In genomic region chr15:62147149-62148013, GRCh38 we compare ENCODE assay signal across 1 cellular context.
TF ChIP-seq lines count a peak whose summit lies in the region.

No MANE protein-coding gene starts in this region.

TF ChIP-seq in K562, 482 proteins besides CTCF, POLR2A, EP300 and RAD21 (continued from another document):
- TF ChIP-seq MGA (IDR thresholded peaks at IDR 0.05): no peak
- peak in 1 of 2 experiments; percentile 66; a peak in 1 of 4 replicates for TF ChIP-seq SRF (CRISPR knock-in tag; IDR thresholded peaks at IDR 0.05)
- no peak for TF ChIP-seq ZBTB33 (CRISPR knock-in tag; IDR thresholded peaks at IDR 0.05)
- TF ChIP-seq KLF6 (CRISPR knock-in tag; IDR thresholded peaks at IDR 0.05; ENCODE audit: borderline replicate concordance): 0 out of 2 replicates have a peak, but pooled peaks have one; percentile 20
- TF ChIP-seq NR2F6 (CRISPR knock-in tag; IDR thresholded peaks at IDR 0.05): no peak
- no peak for TF ChIP-seq NCOA4 (IDR thresholded peaks at IDR 0.05; ENCODE audit: partially characterized antibody)
- TF ChIP-seq USF1 (CRISPR knock-in tag; IDR thresholded peaks at IDR 0.05): no peak
- TF ChIP-seq ZNF175 (CRISPR knock-in tag; IDR thresholded peaks at IDR 0.05; ENCODE audit: low read depth): peak; percentile 56
- TF ChIP-seq ZNF224 (CRISPR knock-in tag; IDR thresholded peaks at IDR 0.05): no peak
- TF ChIP-seq BMI1 (IDR thresholded peaks at IDR 0.05; ENCODE audit: low read length): no peak
- peak; percentile 66; the same call in 1 of the 2 replicates for TF ChIP-seq ZNF584 (CRISPR knock-in tag; IDR thresholded peaks at IDR 0.05; ENCODE audit: low read depth)
- no peak for TF ChIP-seq FOXP4 (CRISPR knock-in tag; IDR thresholded peaks at IDR 0.05; ENCODE audit: borderline replicate concordance)
- 0 out of 2 replicates have a peak, but pooled peaks have one; percentile 34 for TF ChIP-seq ZNF449 (CRISPR knock-in tag; IDR thresholded peaks at IDR 0.05)
- peak; percentile 41; the same call in 1 of the 2 replicates for TF ChIP-seq ZNF197 (CRISPR knock-in tag; IDR thresholded peaks at IDR 0.05; ENCODE audit: low read depth)
- TF ChIP-seq, protein P1, sequence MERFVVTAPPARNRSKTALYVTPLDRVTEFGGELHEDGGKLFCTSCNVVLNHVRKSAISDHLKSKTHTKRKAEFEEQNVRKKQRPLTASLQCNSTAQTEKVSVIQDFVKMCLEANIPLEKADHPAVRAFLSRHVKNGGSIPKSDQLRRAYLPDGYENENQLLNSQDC (CRISPR knock-in tag; IDR thresholded peaks at IDR 0.05): no peak
- no peak for TF ChIP-seq TAL1 (IDR thresholded peaks at IDR 0.05)
- peak; percentile 25; the same call in 1 of the 2 replicates for TF ChIP-seq ZNF766 (CRISPR knock-in tag; conservative IDR thresholded peaks at IDR 0.05)
- TF ChIP-seq, protein P2, sequence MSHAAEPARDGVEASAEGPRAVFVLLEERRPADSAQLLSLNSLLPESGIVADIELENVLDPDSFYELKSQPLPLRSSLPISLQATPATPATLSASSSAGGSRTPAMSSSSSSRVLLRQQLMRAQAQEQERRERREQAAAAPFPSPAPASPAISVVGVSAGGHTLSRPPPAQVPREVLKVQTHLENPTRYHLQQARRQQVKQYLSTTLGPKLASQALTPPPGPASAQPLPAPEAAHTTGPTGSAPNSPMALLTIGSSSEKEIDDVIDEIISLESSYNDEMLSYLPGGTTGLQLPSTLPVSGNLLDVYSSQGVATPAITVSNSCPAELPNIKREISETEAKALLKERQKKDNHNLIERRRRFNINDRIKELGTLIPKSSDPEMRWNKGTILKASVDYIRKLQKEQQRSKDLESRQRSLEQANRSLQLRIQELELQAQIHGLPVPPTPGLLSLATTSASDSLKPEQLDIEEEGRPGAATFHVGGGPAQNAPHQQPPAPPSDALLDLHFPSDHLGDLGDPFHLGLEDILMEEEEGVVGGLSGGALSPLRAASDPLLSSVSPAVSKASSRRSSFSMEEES (CRISPR knock-in tag; IDR thresholded peaks at IDR 0.05): peak; percentile 60
- no peak for TF ChIP-seq GATAD2A (IDR thresholded peaks at IDR 0.05)
- TF ChIP-seq MTA3 (IDR thresholded peaks at IDR 0.05; ENCODE audit: borderline replicate concordance): no peak
- no peak for TF ChIP-seq MTA1 (IDR thresholded peaks at IDR 0.05; ENCODE audit: borderline replicate concordance)
